7 cellular contexts compared by ENCODE assay signal in the genomic region with DNA sequence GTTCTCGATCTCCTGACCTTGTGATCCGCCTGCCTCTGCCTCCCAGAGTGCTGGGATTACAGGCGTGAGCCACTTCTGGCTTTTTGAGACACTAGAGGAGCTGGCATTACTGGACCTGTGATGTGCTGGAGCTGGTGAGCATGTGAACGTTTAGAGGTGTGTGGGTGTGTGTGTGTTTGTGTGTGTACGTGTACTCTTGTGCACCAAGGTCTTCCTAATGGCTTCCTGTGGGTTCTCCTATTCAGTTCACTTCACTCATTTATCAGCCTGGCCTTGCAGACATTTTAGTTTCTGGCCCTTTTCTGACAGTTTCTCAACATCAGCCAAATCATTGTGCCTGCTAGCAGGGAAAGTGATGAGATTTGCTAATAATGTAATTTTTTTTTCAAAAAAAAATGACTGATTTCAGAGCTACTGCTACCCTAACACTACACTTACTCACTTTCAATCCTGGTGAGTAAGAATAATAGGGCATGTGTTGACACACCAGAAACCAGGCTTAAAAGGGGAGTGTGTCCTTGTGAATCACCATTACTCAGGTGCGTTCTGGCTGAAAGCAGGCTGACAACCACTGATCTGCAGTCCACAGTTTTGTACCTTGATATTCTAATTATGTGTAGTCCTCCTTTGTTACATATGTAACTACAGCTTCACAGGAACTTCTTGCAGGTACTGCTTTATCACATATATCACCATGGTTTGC. TPM values are rescaled to one million over a fixed set of nuclear protein-coding genes. Genes with fewer than 3 reads are reported as not detected.
DNase-seq lines count a peak whose midpoint lies in the region; ATAC-seq and TF ChIP-seq lines count a peak whose summit lies in the region.

No MANE protein-coding gene starts in this region.

- H3K9ac ChIP-seq in smooth muscle cell (ENCODE audit: low read depth): no peak overlapping the region

- no peak overlapping the region for H2AFZ ChIP-seq in smooth muscle cell (ENCODE audit: low read depth)

- H3K36me3 ChIP-seq in smooth muscle cell (ENCODE audit: low read depth) (no peaks in the 10 kb centered on the region), tibial artery (no peaks in the 10 kb centered on the region)

- intact Hi-C loops in tibial artery (cut with DNase I; ENCODE audit: low total_unique reads): no loop called here

- no peaks in the 10 kb centered on the region for H3F3A ChIP-seq in smooth muscle cell (ENCODE audit: low read depth)

- TF ChIP-seq CTCF in smooth muscle cell (IDR thresholded peaks at IDR 0.05; ENCODE audit: borderline replicate concordance, insufficient read depth, poor library complexity, severe bottlenecking) (no peak), tibial artery (IDR thresholded peaks at IDR 0.05) (no peak)

- H3K4me1 ChIP-seq in smooth muscle cell (ENCODE audit: low read depth): no peaks in the 10 kb centered on the region
- no peaks in the 10 kb centered on the region for H3K4me1 ChIP-seq in tibial artery

- DNase-seq in activated CD8-positive, alpha-beta memory T cell treated with anti-CD3 and anti-CD28 coated beads, Interleukin-2, amount 50 U/mL, for 48 hours: peak; percentile 55
- DNase-seq in smooth muscle cell (lab: John Stamatoyannopoulos, UW; ENCODE audit: unreplicated experiment) (no peak), tibial artery (no peak), G401 (ENCODE audit: low spot score) (no peak), COLO668 (lab: John Stamatoyannopoulos, UW; ENCODE audit: unreplicated experiment) (no peak)

- no peaks in the 10 kb centered on the region for H3K9me3 ChIP-seq in smooth muscle cell (replicated peaks; ENCODE audit: low read depth)
- H3K9me3 ChIP-seq in tibial artery: no peaks in the 10 kb centered on the region

- 90% methylated on average over 6 of the region's 6 CpGs for WGBS in smooth muscle cell (ENCODE audit: low lambda C conversion rate)

- ATAC-seq in GM18511 (IDR thresholded peaks at IDR 0.05; ENCODE audit: unreplicated experiment): peak; percentile 68
- ATAC-seq in HG02798 (IDR thresholded peaks at IDR 0.05; ENCODE audit: poor library complexity, unreplicated experiment): peak; percentile 66

- H3K4me3 ChIP-seq in smooth muscle cell (no peak overlapping the region), tibial artery (no peak overlapping the region)

- no peak overlapping the region for H3K4me2 ChIP-seq in smooth muscle cell

- H4K20me1 ChIP-seq in smooth muscle cell (ENCODE audit: low read depth): no peaks in the 10 kb centered on the region

- H3K27me3 ChIP-seq in smooth muscle cell (ENCODE audit: low read depth) (no peaks in the 10 kb centered on the region), tibial artery (no peaks in the 10 kb centered on the region)

- in situ Hi-C loops in G401 (cut with HindIII; ENCODE audit: low sequenced_read_pairs): no loop called here

- H3K79me2 ChIP-seq in smooth muscle cell (ENCODE audit: low read depth): no peaks in the 10 kb centered on the region

- H3K27ac ChIP-seq in smooth muscle cell (ENCODE audit: low read depth): peak overlapping the region; percentile 45
- H3K27ac ChIP-seq in tibial artery: no peak overlapping the region

RNA-seq across cellular contexts. Expression of gene ACTR3, which starts 41.0 kb away (rescaled TPM):
- total RNA-seq in smooth muscle cell: 257 and 263 TPM in 2 replicates
- polyA plus RNA-seq in smooth muscle cell: 173 and 199 TPM in 2 replicates
- 269 and 376 TPM in 2 replicates for total RNA-seq in G401 (2014; rRNA removed; shearing (Covaris generic))
